ENCODE assay signal across 18 cellular contexts in genomic region chr6:107714104-107714503, GRCh38.
DNase-seq lines count a peak whose midpoint lies in the region; ATAC-seq lines count a peak whose summit lies in the region.
"Had no signal": no experiment of that assay in that cellular context is flagged by ENCODE, and none has a peak within 500 bp of the region (broad histone marks: within the 10 kb centered on the region; RNA-seq: fewer than 3 reads in every experiment).

No MANE protein-coding gene starts in this region.

- POLR2A ChIA-PET in activated CD4-positive, alpha-beta memory T cell treated with anti-CD3 and anti-CD28 coated beads for 36 hours (lab: Charles Lee) = interaction anchor here (1.9 to 2.0 kb wide), 3 partner anchors 9 to 134 kb away, joined by 5 to 11 read pairs (median 9); no protein-coding TSS in a partner anchor

- intact Hi-C loops in activated CD4-positive, alpha-beta memory T cell treated with anti-CD3 and anti-CD28 coated beads for 36 hours (cut with micrococcal nuclease) = loop anchor here (10.0 kb wide), 1 partner anchor 1189 kb away; no protein-coding TSS in a partner anchor

- H3K27me3 Mint-ChIP-seq in activated naive CD4-positive, alpha-beta T cell treated with anti-CD3 and anti-CD28 coated beads, Interleukin-2, amount 10 ng/mL, durations not matched to agents 7 days and 5 days = no peaks in the 10 kb centered on the region
- no peaks in the 10 kb centered on the region for H3K27me3 Mint-ChIP-seq in activated CD4-positive, alpha-beta memory T cell treated with anti-CD3 and anti-CD28 coated beads for 36 hours
- no peaks in the 10 kb centered on the region for H3K27me3 Mint-ChIP-seq in effector memory CD8-positive, alpha-beta T cell

- no peak for ATAC-seq in effector memory CD8-positive, alpha-beta T cell (replicated peaks)
- no peak for ATAC-seq in GM21825 (IDR thresholded peaks at IDR 0.05; ENCODE audit: unreplicated experiment)
- ATAC-seq: activated CD4-positive, CD25-positive, alpha-beta regulatory T cell treated with anti-CD3 and anti-CD28 coated beads, Interleukin-2, amount 50 U/mL, for 24 hours had no signal

- H3K4me3 Mint-ChIP-seq in activated naive CD4-positive, alpha-beta T cell treated with anti-CD3 and anti-CD28 coated beads, Interleukin-2, amount 10 ng/mL, durations not matched to agents 7 days and 5 days = no peak overlapping the region
- H3K4me3 Mint-ChIP-seq in activated CD4-positive, alpha-beta memory T cell treated with anti-CD3 and anti-CD28 coated beads for 36 hours = no peak overlapping the region
- peak overlapping the region; percentile 74 to 82 for H3K4me3 Mint-ChIP-seq in effector memory CD8-positive, alpha-beta T cell
- H3K4me3 Mint-ChIP-seq: mesothelial cell of epicardium had no signal

- no peak for DNase-seq in activated naive CD4-positive, alpha-beta T cell treated with anti-CD3 and anti-CD28 coated beads, Interleukin-2, amount 10 ng/mL, durations not matched to agents 7 days and 5 days
- DNase-seq in activated naive CD4-positive, alpha-beta T cell treated with anti-CD3 and anti-CD28 coated beads, Interleukin-2, amount 50 U/mL, for 16 hours = no peak
- no peak for DNase-seq in activated CD4-positive, alpha-beta memory T cell treated with anti-CD3 and anti-CD28 coated beads for 36 hours
- no peak for DNase-seq in effector memory CD8-positive, alpha-beta T cell
- DNase-seq in AML-193 (lab: John Stamatoyannopoulos, UW) (no peak), NCI-H1048 (lab: John Stamatoyannopoulos, UW) (no peak)
- DNase-seq: anterior cingulate cortex; effector CD8-positive, alpha-beta T cell; esophagus squamous epithelium; NCI-H1417 treated with DMSO at 0.1 percent for 48 hours; NCI-H2171; NCI-H748 treated with DMSO at 0.1 percent for 48 hours; SIG-M5; small intestine; T1000 had no signal

- peaks cover 52% of the 10 kb centered on the region for H3K36me3 Mint-ChIP-seq in activated naive CD4-positive, alpha-beta T cell treated with anti-CD3 and anti-CD28 coated beads, Interleukin-2, amount 10 ng/mL, durations not matched to agents 7 days and 5 days
- peaks cover 11% of the 10 kb centered on the region for H3K36me3 Mint-ChIP-seq in activated CD4-positive, alpha-beta memory T cell treated with anti-CD3 and anti-CD28 coated beads for 36 hours
- peaks cover 28% of the 10 kb centered on the region for H3K36me3 Mint-ChIP-seq in effector memory CD8-positive, alpha-beta T cell (ENCODE audit: insufficient read depth)
- H3K36me3 Mint-ChIP-seq: mesothelial cell of epicardium had no signal

- H3K27ac Mint-ChIP-seq in activated naive CD4-positive, alpha-beta T cell treated with anti-CD3 and anti-CD28 coated beads, Interleukin-2, amount 10 ng/mL, durations not matched to agents 7 days and 5 days = peak overlapping the region; percentile 25
- H3K27ac Mint-ChIP-seq in activated CD4-positive, alpha-beta memory T cell treated with anti-CD3 and anti-CD28 coated beads for 36 hours = peak overlapping the region; percentile 83
- peak overlapping the region; percentile 91 to 94 for H3K27ac Mint-ChIP-seq in effector memory CD8-positive, alpha-beta T cell

- H3K9me3 Mint-ChIP-seq in activated naive CD4-positive, alpha-beta T cell treated with anti-CD3 and anti-CD28 coated beads, Interleukin-2, amount 10 ng/mL, durations not matched to agents 7 days and 5 days = peaks cover 6% of the 10 kb centered on the region
- H3K9me3 Mint-ChIP-seq in activated CD4-positive, alpha-beta memory T cell treated with anti-CD3 and anti-CD28 coated beads for 36 hours = peaks cover 3% of the 10 kb centered on the region
- no peaks in the 10 kb centered on the region for H3K9me3 Mint-ChIP-seq in effector memory CD8-positive, alpha-beta T cell
- H3K9me3 Mint-ChIP-seq: mesothelial cell of epicardium had no signal

- CTCF ChIA-PET in activated naive CD4-positive, alpha-beta T cell treated with anti-CD3 and anti-CD28 coated beads, Interleukin-2, amount 10 ng/mL, durations not matched to agents 7 days and 5 days (lab: Charles Lee) = interaction anchor here (1.2 to 2.2 kb wide), 3 partner anchors 8 to 134 kb away, joined by 5 to 11 read pairs (median 5); partner anchors contain the start of gene SCML4
- CTCF ChIA-PET in activated CD4-positive, alpha-beta memory T cell treated with anti-CD3 and anti-CD28 coated beads for 36 hours (lab: Charles Lee) = interaction anchor here (0.7 to 2.7 kb wide), 3 partner anchors 40 to 134 kb away, joined by 3 to 21 read pairs (median 4); no protein-coding TSS in a partner anchor

- peaks cover 73% of the 10 kb centered on the region for H3K4me1 Mint-ChIP-seq in activated naive CD4-positive, alpha-beta T cell treated with anti-CD3 and anti-CD28 coated beads, Interleukin-2, amount 10 ng/mL, durations not matched to agents 7 days and 5 days
- H3K4me1 Mint-ChIP-seq in activated CD4-positive, alpha-beta memory T cell treated with anti-CD3 and anti-CD28 coated beads for 36 hours (ENCODE audit: low read depth) = peaks cover 63% of the 10 kb centered on the region
- H3K4me1 Mint-ChIP-seq in effector memory CD8-positive, alpha-beta T cell (ENCODE audit: low read depth in 2 of 2) = peaks cover 51 to 55% of the 10 kb centered on the region in 2 donors

Comparison
In these comparisons a context has a peak if more than half of its experiments do, and no peak if none do; other contexts are left out.
1. H3K27ac Mint-ChIP-seq: peak in every context shown above with its lines; median percentile 92 in effector memory CD8-positive, alpha-beta T cell; 83 in activated CD4-positive, alpha-beta memory T cell treated with anti-CD3 and anti-CD28 coated beads for 36 hours; 25 in activated naive CD4-positive, alpha-beta T cell treated with anti-CD3 and anti-CD28 coated beads, Interleukin-2, amount 10 ng/mL, durations not matched to agents 7 days and 5 days.
2. H3K4me3 Mint-ChIP-seq: peak in effector memory CD8-positive, alpha-beta T cell (2 of 2); none in activated naive CD4-positive, alpha-beta T cell treated with anti-CD3 and anti-CD28 coated beads, Interleukin-2, amount 10 ng/mL, durations not matched to agents 7 days and 5 days (single experiment) and activated CD4-positive, alpha-beta memory T cell treated with anti-CD3 and anti-CD28 coated beads for 36 hours (single experiment).